Comparison of ENCODE assay signal across 1 cellular context in the genomic region with DNA sequence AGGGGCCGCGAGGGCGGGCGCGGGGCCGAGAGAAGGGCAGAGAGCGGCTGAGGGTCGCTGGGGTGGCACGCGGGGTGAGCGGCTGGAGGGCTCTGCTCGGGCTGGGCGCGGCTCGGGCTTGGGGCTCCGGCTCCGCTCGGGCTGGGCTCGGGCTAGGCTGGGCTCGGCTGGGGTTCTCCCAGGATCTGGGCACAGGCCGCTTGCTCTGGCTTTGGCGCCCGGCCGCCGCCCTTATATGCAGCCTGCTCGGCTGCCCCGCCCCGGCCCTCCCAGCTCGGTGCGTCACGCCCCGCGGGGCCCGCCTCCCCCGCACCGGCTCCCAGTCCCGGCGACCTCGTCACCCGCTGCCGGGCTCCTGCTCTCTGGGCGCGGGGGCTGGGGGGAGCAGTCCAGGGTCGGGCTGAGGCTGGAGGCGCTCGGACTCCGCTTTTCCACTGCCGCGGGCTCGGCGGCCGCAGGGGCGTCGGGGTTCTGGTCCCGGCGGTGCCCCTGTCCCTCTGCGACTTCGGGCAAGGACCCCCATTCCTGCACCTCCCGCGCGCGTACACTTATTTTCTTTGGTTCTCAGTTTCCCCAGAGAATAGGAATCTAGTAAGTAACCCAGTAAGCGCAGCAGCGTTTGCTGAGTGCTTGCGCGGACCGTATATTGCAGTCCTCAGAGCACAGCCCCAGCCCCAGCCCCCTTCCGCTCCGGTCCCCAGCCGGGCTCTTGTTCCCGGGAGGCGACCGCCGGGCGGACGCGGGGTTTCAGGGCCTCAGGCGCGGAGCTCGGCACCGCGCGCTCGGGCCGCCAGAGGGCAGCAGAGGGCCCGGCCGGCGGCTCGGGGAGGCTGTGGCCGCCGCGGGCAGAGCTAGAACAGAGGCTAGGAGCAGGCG.
TF ChIP-seq lines count a peak whose summit lies in the region.

A gene with protein sequence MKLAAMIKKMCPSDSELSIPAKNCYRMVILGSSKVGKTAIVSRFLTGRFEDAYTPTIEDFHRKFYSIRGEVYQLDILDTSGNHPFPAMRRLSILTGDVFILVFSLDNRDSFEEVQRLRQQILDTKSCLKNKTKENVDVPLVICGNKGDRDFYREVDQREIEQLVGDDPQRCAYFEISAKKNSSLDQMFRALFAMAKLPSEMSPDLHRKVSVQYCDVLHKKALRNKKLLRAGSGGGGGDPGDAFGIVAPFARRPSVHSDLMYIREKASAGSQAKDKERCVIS (minus strand): TSS at position 207 of the 876 bp plus-strand sequence. CDS start 214 bp downstream, outside the sequence.

TF ChIP-seq in HepG2, 621 proteins besides CTCF, POLR2A, EP300 and RAD21 (continued from another document and continues in another):
- TF ChIP-seq, protein P1, sequence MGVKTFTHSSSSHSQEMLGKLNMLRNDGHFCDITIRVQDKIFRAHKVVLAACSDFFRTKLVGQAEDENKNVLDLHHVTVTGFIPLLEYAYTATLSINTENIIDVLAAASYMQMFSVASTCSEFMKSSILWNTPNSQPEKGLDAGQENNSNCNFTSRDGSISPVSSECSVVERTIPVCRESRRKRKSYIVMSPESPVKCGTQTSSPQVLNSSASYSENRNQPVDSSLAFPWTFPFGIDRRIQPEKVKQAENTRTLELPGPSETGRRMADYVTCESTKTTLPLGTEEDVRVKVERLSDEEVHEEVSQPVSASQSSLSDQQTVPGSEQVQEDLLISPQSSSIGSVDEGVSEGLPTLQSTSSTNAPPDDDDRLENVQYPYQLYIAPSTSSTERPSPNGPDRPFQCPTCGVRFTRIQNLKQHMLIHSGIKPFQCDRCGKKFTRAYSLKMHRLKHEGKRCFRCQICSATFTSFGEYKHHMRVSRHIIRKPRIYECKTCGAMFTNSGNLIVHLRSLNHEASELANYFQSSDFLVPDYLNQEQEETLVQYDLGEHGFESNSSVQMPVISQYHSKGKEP (CRISPR knock-in tag; IDR thresholded peaks at IDR 0.05): no peak
- TF ChIP-seq SRSF1 (optimal IDR thresholded peaks at IDR 0.05; ENCODE audit: low read depth, low read length) (peak; percentile 40), MAFK (conservative IDR thresholded peaks at IDR 0.05 in 1 of 2, IDR thresholded peaks at IDR 0.05 in 1 of 2; ENCODE audit: low read length in 2 of 2) (no peak), NFKBIZ (CRISPR knock-in tag; IDR thresholded peaks at IDR 0.05) (no peak), RORA (CRISPR knock-in tag; IDR thresholded peaks at IDR 0.05) (no peak), JUND (CRISPR knock-in tag; IDR thresholded peaks at IDR 0.05) (no peak), ARID2 (CRISPR knock-in tag; IDR thresholded peaks at IDR 0.05; ENCODE audit: borderline replicate concordance) (no peak), MED13 (CRISPR knock-in tag; IDR thresholded peaks at IDR 0.05) (peak; percentile 59; the same call in 1 of the 2 replicates), SUZ12 (IDR thresholded peaks at IDR 0.05; ENCODE audit: low read depth, low read length) (no peak), ZNF451 (CRISPR knock-in tag; IDR thresholded peaks at IDR 0.05) (no peak; the same call in 1 of the 2 replicates), ZNF816 (CRISPR knock-in tag; IDR thresholded peaks at IDR 0.05; ENCODE audit: borderline replicate concordance) (no peak), STAG1 (CRISPR knock-in tag; IDR thresholded peaks at IDR 0.05) (peak; percentile 86), MAF1 (CRISPR knock-in tag; IDR thresholded peaks at IDR 0.05; ENCODE audit: borderline replicate concordance) (0 out of 2 replicates have a peak, but pooled peaks have one; percentile 36), ZFYVE20 (CRISPR knock-in tag; IDR thresholded peaks at IDR 0.05; ENCODE audit: borderline replicate concordance, low read depth) (no peak), ZNF674 (CRISPR knock-in tag; IDR thresholded peaks at IDR 0.05; ENCODE audit: low read depth) (no peak), MTF1 (CRISPR knock-in tag; IDR thresholded peaks at IDR 0.05) (no peak), ZNF501 (CRISPR knock-in tag; IDR thresholded peaks at IDR 0.05) (no peak; the same call in 1 of the 2 replicates), NCOA1 (CRISPR knock-in tag; IDR thresholded peaks at IDR 0.05) (no peak), RFXANK (CRISPR knock-in tag; IDR thresholded peaks at IDR 0.05) (no peak), ZNF737 (CRISPR knock-in tag; IDR thresholded peaks at IDR 0.05; ENCODE audit: borderline replicate concordance) (no peak), ZNF7 (CRISPR knock-in tag; IDR thresholded peaks at IDR 0.05) (no peak), ZNF780A (CRISPR knock-in tag; IDR thresholded peaks at IDR 0.05) (no peak), ELF1 (CRISPR knock-in tag; IDR thresholded peaks at IDR 0.05) (no peak), BRD4 (CRISPR knock-in tag; IDR thresholded peaks at IDR 0.05) (no peak), MAFG (CRISPR knock-in tag; IDR thresholded peaks at IDR 0.05) (no peak), ZNF747 (CRISPR knock-in tag; IDR thresholded peaks at IDR 0.05; ENCODE audit: borderline replicate concordance) (no peak), ZNF382 (CRISPR knock-in tag; IDR thresholded peaks at IDR 0.05; ENCODE audit: borderline replicate concordance) (no peak), ZNF703 (CRISPR knock-in tag; IDR thresholded peaks at IDR 0.05; ENCODE audit: borderline replicate concordance) (0 out of 2 replicates have a peak, but pooled peaks have one; percentile 67), ZNF546 (CRISPR knock-in tag; conservative IDR thresholded peaks at IDR 0.05) (peak; percentile 24; the same call in 1 of the 2 replicates), SAFB2 (CRISPR knock-in tag; IDR thresholded peaks at IDR 0.05; ENCODE audit: borderline replicate concordance, low read depth) (no peak; the same call in 1 of the 2 replicates), ZNF891 (CRISPR knock-in tag; IDR thresholded peaks at IDR 0.05) (no peak; the same call in 1 of the 2 replicates), ZNF180 (CRISPR knock-in tag; IDR thresholded peaks at IDR 0.05; ENCODE audit: borderline replicate concordance, low read depth) (no peak), ZNF232 (CRISPR knock-in tag; IDR thresholded peaks at IDR 0.05; ENCODE audit: borderline replicate concordance) (no peak; the same call in 1 of the 2 replicates), GABPB1 (CRISPR knock-in tag; IDR thresholded peaks at IDR 0.05) (peak; percentile 40; the same call in 1 of the 2 replicates), ZNF326 (CRISPR knock-in tag; IDR thresholded peaks at IDR 0.05; ENCODE audit: borderline replicate concordance) (no peak), CCAR2 (optimal IDR thresholded peaks at IDR 0.05; ENCODE audit: low read depth, low read length) (no peak), MIER2 (CRISPR knock-in tag; IDR thresholded peaks at IDR 0.05) (0 out of 2 replicates have a peak, but pooled peaks have one; percentile 11)
- TF ChIP-seq, protein P2, sequence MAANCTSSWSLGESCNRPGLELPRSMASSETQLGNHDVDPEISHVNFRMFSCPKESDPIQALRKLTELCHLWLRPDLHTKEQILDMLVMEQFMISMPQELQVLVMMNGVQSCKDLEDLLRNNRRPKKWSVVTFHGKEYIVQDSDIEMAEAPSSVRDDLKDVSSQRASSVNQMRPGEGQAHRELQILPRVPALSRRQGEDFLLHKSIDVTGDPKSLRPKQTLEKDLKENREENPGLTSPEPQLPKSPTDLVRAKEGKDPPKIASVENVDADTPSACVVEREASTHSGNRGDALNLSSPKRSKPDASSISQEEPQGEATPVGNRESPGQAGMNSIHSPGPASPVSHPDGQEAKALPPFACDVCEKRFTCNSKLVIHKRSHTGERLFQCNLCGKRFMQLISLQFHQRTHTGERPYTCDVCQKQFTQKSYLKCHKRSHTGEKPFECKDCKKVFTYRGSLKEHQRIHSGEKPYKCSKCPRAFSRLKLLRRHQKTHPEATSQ (CRISPR knock-in tag; IDR thresholded peaks at IDR 0.05; ENCODE audit: borderline replicate concordance): no peak
- TF ChIP-seq, protein P3, sequence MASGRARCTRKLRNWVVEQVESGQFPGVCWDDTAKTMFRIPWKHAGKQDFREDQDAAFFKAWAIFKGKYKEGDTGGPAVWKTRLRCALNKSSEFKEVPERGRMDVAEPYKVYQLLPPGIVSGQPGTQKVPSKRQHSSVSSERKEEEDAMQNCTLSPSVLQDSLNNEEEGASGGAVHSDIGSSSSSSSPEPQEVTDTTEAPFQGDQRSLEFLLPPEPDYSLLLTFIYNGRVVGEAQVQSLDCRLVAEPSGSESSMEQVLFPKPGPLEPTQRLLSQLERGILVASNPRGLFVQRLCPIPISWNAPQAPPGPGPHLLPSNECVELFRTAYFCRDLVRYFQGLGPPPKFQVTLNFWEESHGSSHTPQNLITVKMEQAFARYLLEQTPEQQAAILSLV (CRISPR knock-in tag; IDR thresholded peaks at IDR 0.05; ENCODE audit: borderline replicate concordance): no peak
- TF ChIP-seq, protein P4, sequence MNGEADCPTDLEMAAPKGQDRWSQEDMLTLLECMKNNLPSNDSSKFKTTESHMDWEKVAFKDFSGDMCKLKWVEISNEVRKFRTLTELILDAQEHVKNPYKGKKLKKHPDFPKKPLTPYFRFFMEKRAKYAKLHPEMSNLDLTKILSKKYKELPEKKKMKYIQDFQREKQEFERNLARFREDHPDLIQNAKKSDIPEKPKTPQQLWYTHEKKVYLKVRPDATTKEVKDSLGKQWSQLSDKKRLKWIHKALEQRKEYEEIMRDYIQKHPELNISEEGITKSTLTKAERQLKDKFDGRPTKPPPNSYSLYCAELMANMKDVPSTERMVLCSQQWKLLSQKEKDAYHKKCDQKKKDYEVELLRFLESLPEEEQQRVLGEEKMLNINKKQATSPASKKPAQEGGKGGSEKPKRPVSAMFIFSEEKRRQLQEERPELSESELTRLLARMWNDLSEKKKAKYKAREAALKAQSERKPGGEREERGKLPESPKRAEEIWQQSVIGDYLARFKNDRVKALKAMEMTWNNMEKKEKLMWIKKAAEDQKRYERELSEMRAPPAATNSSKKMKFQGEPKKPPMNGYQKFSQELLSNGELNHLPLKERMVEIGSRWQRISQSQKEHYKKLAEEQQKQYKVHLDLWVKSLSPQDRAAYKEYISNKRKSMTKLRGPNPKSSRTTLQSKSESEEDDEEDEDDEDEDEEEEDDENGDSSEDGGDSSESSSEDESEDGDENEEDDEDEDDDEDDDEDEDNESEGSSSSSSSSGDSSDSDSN (CRISPR knock-in tag; IDR thresholded peaks at IDR 0.05): peak; percentile 64; the same call in 1 of the 2 replicates
- TF ChIP-seq, protein P5, sequence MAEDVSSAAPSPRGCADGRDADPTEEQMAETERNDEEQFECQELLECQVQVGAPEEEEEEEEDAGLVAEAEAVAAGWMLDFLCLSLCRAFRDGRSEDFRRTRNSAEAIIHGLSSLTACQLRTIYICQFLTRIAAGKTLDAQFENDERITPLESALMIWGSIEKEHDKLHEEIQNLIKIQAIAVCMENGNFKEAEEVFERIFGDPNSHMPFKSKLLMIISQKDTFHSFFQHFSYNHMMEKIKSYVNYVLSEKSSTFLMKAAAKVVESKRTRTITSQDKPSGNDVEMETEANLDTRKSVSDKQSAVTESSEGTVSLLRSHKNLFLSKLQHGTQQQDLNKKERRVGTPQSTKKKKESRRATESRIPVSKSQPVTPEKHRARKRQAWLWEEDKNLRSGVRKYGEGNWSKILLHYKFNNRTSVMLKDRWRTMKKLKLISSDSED (CRISPR knock-in tag; IDR thresholded peaks at IDR 0.05): no peak
- TF ChIP-seq, protein P6, sequence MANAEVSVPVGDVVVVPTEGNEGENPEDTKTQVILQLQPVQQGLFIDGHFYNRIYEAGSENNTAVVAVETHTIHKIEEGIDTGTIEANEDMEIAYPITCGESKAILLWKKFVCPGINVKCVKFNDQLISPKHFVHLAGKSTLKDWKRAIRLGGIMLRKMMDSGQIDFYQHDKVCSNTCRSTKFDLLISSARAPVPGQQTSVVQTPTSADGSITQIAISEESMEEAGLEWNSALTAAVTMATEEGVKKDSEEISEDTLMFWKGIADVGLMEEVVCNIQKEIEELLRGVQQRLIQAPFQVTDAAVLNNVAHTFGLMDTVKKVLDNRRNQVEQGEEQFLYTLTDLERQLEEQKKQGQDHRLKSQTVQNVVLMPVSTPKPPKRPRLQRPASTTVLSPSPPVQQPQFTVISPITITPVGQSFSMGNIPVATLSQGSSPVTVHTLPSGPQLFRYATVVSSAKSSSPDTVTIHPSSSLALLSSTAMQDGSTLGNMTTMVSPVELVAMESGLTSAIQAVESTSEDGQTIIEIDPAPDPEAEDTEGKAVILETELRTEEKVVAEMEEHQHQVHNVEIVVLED (CRISPR knock-in tag; IDR thresholded peaks at IDR 0.05; ENCODE audit: borderline replicate concordance): peak; percentile 21; the same call in 1 of the 2 replicates
- TF ChIP-seq, protein P7, sequence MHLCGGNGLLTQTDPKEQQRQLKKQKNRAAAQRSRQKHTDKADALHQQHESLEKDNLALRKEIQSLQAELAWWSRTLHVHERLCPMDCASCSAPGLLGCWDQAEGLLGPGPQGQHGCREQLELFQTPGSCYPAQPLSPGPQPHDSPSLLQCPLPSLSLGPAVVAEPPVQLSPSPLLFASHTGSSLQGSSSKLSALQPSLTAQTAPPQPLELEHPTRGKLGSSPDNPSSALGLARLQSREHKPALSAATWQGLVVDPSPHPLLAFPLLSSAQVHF (CRISPR knock-in tag; IDR thresholded peaks at IDR 0.05): no peak
- TF ChIP-seq, protein P8, sequence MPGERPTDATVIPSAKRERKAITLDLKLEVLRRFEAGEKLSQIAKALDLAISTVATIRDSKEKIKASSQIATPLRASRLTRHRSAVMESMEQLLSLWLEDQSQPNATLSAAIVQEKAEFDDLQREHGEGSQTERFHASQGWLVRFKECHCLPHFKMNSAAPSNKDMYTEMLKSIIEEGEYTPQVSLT (CRISPR knock-in tag; IDR thresholded peaks at IDR 0.05; ENCODE audit: borderline replicate concordance, low read depth): peak; percentile 56; the same call in 1 of the 2 replicates
- TF ChIP-seq, protein P9, sequence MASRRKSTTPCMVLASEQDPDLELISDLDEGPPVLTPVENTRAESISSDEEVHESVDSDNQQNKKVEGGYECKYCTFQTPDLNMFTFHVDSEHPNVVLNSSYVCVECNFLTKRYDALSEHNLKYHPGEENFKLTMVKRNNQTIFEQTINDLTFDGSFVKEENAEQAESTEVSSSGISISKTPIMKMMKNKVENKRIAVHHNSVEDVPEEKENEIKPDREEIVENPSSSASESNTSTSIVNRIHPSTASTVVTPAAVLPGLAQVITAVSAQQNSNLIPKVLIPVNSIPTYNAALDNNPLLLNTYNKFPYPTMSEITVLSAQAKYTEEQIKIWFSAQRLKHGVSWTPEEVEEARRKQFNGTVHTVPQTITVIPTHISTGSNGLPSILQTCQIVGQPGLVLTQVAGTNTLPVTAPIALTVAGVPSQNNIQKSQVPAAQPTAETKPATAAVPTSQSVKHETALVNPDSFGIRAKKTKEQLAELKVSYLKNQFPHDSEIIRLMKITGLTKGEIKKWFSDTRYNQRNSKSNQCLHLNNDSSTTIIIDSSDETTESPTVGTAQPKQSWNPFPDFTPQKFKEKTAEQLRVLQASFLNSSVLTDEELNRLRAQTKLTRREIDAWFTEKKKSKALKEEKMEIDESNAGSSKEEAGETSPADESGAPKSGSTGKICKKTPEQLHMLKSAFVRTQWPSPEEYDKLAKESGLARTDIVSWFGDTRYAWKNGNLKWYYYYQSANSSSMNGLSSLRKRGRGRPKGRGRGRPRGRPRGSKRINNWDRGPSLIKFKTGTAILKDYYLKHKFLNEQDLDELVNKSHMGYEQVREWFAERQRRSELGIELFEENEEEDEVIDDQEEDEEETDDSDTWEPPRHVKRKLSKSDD (CRISPR knock-in tag; IDR thresholded peaks at IDR 0.05; ENCODE audit: low read depth): no peak
- TF ChIP-seq, protein P10, sequence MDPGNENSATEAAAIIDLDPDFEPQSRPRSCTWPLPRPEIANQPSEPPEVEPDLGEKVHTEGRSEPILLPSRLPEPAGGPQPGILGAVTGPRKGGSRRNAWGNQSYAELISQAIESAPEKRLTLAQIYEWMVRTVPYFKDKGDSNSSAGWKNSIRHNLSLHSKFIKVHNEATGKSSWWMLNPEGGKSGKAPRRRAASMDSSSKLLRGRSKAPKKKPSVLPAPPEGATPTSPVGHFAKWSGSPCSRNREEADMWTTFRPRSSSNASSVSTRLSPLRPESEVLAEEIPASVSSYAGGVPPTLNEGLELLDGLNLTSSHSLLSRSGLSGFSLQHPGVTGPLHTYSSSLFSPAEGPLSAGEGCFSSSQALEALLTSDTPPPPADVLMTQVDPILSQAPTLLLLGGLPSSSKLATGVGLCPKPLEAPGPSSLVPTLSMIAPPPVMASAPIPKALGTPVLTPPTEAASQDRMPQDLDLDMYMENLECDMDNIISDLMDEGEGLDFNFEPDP (CRISPR knock-in tag; conservative IDR thresholded peaks at IDR 0.05): no peak
